8 cellular contexts compared by ENCODE assay signal in genomic region chr17:37770631-37771518, GRCh38. TPM values are rescaled to one million over a fixed set of nuclear protein-coding genes. Genes with fewer than 3 reads are reported as not detected.
DNase-seq lines count a peak whose midpoint lies in the region; ATAC-seq, FAIRE-seq and TF ChIP-seq lines count a peak whose summit lies in the region.

No MANE protein-coding gene starts in this region.

- ATAC-seq in heart right ventricle = peak in 1 of 8 donors; percentile 51

- FAIRE-seq in GM19239 (lab: Jason Lieb, UNC) = no peak

- no peak overlapping the region for H3K4me3 ChIP-seq in AG04450 (ENCODE audit: low read depth, low read length)
- H3K4me3 ChIP-seq in heart right ventricle = no peak overlapping the region

- POLR2A ChIA-PET in AG04450 (lab: Yijun Ruan, JAX) = interaction anchor here (0.8 kb wide), 1 partner anchor 162 kb away, joined by 5 read pairs; the partner anchor contains the start of gene SYNRG

- H3K4me1 ChIP-seq in heart right ventricle = no peaks in the 10 kb centered on the region

- H3K36me3 ChIP-seq in heart right ventricle = no peaks in the 10 kb centered on the region

- H3K27me3 ChIP-seq in AG04450 (ENCODE audit: control insufficient read depth, insufficient read depth, low read length) = peaks cover 4% of the 10 kb centered on the region
- H3K27me3 ChIP-seq in heart right ventricle = peaks cover 0 to 39% (median 14%) of the 10 kb centered on the region in 7 donors

- intact Hi-C loops in heart right ventricle (cut with DNase I) = loop anchor here in 4 of 10 donors (2.0 to 10.0 kb wide), 5 partner anchors 66 to 126 kb away; partner anchors contain the start of gene DDX52 (in 1 of the 4)
- intact Hi-C loops in posterior vena cava (cut with DNase I) = no loop called here

- no peaks in the 10 kb centered on the region; the same call in none of the 2 replicates for H3K9me3 ChIP-seq in AG04450 (ENCODE audit: control insufficient read depth, insufficient read depth, low read length)
- H3K9me3 ChIP-seq in heart right ventricle = peaks cover 0 to 16% (median 0%) of the 10 kb centered on the region in 11 donors

- WGBS in heart right ventricle, 2 donors = 50 to 51% methylated on average over 17 of the region's 17 CpGs

- TF ChIP-seq CTCF in AG04450 (IDR thresholded peaks at IDR 0.05; ENCODE audit: low read depth, low read length) (peak; percentile 87), GM20000 (IDR thresholded peaks at IDR 0.05; ENCODE audit: extremely low read depth, missing control alignments) (peak; percentile 37), heart right ventricle (IDR thresholded peaks at IDR 0.05) (peak; percentile 28 to 65 (median 58))

- DNase-seq in AG04450 (ENCODE audit: low read depth, low spot score) (no peak), GM20000 (ENCODE audit: low spot score) (no peak), NCI-H524 treated with DMSO at 0.1 percent for 48 hours (lab: John Stamatoyannopoulos, UW) (peak; percentile 5), heart right ventricle (peak; percentile 10 to 41), GM19239 (ENCODE audit: insufficient read length, low spot score) (no peak), posterior vena cava (ENCODE audit: low spot score) (no peak)
- DNase-seq in activated T-cell treated with anti-CD3 and anti-CD28 coated beads, Interleukin-2, amount 50 U/mL, for 48 hours = peak; percentile 62 to 69
- peak; percentile 70 for DNase-seq in stimulated activated CD4-positive, alpha-beta T cell treated with anti-CD3 and anti-CD28 coated beads, Interleukin-15, amount 100 ng/mL, for 24 hours

- CTCF ChIA-PET in AG04450 (lab: Charles Lee) = interaction anchor here (0.7 to 4.0 kb wide), 35 partner anchors 10 to 1168 kb away, joined by 3 to 58 read pairs (median 5); partner anchors contain the start of genes DDX52 and SYNRG

- H3K27ac ChIP-seq in AG04450 (ENCODE audit: low read depth, low read length) (no peak overlapping the region), heart right ventricle (no peak overlapping the region)

RNA-seq across cellular contexts. Expression of gene HNF1B, which starts 26.0 kb away (rescaled TPM):
- polyA plus RNA-seq in AG04450 (2011; rRNA removed) = not detected in 2 replicates
- not detected in 2 replicates for polyA minus RNA-seq in AG04450 (2011; rRNA and poly(A)+ RNA removed)
- total RNA-seq in heart right ventricle = not detected
- not detected for polyA plus RNA-seq in heart right ventricle
- total RNA-seq in posterior vena cava = not detected

Comparison
In these comparisons a context has a peak if more than half of its experiments do, and no peak if none do; other contexts are left out.
1. DNase-seq: peak in NCI-H524 treated with DMSO at 0.1 percent for 48 hours (single experiment), activated T-cell treated with anti-CD3 and anti-CD28 coated beads, Interleukin-2, amount 50 U/mL, for 48 hours (2 of 2), heart right ventricle (2 of 2) and stimulated activated CD4-positive, alpha-beta T cell treated with anti-CD3 and anti-CD28 coated beads, Interleukin-15, amount 100 ng/mL, for 24 hours (single experiment); none in AG04450 (single experiment), GM20000 (single experiment), GM19239 (single experiment) and posterior vena cava (single experiment).
2. CTCF ChIP-seq: peak in every context shown above with its lines; median percentile 87 in AG04450; 58 in heart right ventricle; 37 in GM20000.